12 cellular contexts compared by ENCODE assay signal in genomic region chr19:46841458-46842083, GRCh38. TPM values are rescaled to one million over a fixed set of nuclear protein-coding genes. Genes with fewer than 3 reads are reported as not detected.
DNase-seq lines count a peak whose midpoint lies in the region; ATAC-seq and TF ChIP-seq lines count a peak whose summit lies in the region.
"Had no signal": no experiment of that assay in that cellular context is flagged by ENCODE, and none has a peak within 500 bp of the region (broad histone marks: within the 10 kb centered on the region; RNA-seq: fewer than 3 reads in every experiment).

No MANE protein-coding gene starts in this region.

- H3K4me1 Mint-ChIP-seq in mesothelial cell of epicardium, result peaks cover 16% of the 10 kb centered on the region

- no peak overlapping the region for H3K4me3 Mint-ChIP-seq in mesothelial cell of epicardium
- H3K4me3 Mint-ChIP-seq: CD4-positive, alpha-beta memory T cell had no signal

- no peaks in the 10 kb centered on the region for H3K27me3 Mint-ChIP-seq in mesothelial cell of epicardium (ENCODE audit: low read depth)
- H3K27me3 Mint-ChIP-seq: CD4-positive, alpha-beta memory T cell had no signal

- ATAC-seq in GM21717 (IDR thresholded peaks at IDR 0.05; ENCODE audit: unreplicated experiment), result no peak

- DNase-seq in AG08395 (ENCODE audit: low spot score) (peak; percentile 66), NCI-H226 (peak; percentile 42), epithelial cell of esophagus (ENCODE audit: low read depth) (peak; percentile 57), mesothelial cell of epicardium (ENCODE audit: low spot score in 2 of 2, unreplicated experiment in 2 of 2) (no peak), AML-193 (lab: John Stamatoyannopoulos, UW) (no peak), GM10266 (ENCODE audit: extremely low spot score) (no peak), NAMALWA (ENCODE audit: low spot score) (no peak)
- DNase-seq: CD4-positive, alpha-beta memory T cell; KBM-7; NK-92 treated with Interleukin-12 subunit alpha and Interleukin-12 subunit beta, amount 100 ng/mL, for 24 hours had no signal

- peak overlapping the region; percentile 66 for H3K27ac Mint-ChIP-seq in mesothelial cell of epicardium

- peaks cover 18% of the 10 kb centered on the region for H3K36me3 Mint-ChIP-seq in mesothelial cell of epicardium

- TF ChIP-seq CTCF in epithelial cell of esophagus (IDR thresholded peaks at IDR 0.05; ENCODE audit: insufficient read depth, low read depth, low read length, missing control alignments) (no peak), mesothelial cell of epicardium (IDR thresholded peaks at IDR 0.05; ENCODE audit: unreplicated experiment) (no peak), GM10266 (IDR thresholded peaks at IDR 0.05; ENCODE audit: control insufficient read depth, insufficient read depth, low read depth, missing control alignments) (no peak)

- no peak overlapping the region for H3K4me3 ChIP-seq in epithelial cell of esophagus (ENCODE audit: low read length)
- H3K4me3 ChIP-seq: ovary had no signal

- H3K9me3 Mint-ChIP-seq in mesothelial cell of epicardium, result no peaks in the 10 kb centered on the region
- H3K9me3 Mint-ChIP-seq: CD4-positive, alpha-beta memory T cell had no signal

RNA-seq across cellular contexts. Expression of gene AP2S1, which starts 9.1 kb away (rescaled TPM):
- total RNA-seq in mesothelial cell of epicardium, result 97.5 to 109 TPM (median 107 TPM) in 3 replicates

RNA-seq across cellular contexts. Expression of gene ARHGAP35, which starts 19.2 kb away (rescaled TPM):
- total RNA-seq in mesothelial cell of epicardium, result 74.9 to 77.9 TPM (median 77.4 TPM) in 3 replicates

RNA-seq across cellular contexts. Expression of gene SLC1A5, which starts 53.2 kb away (rescaled TPM):
- total RNA-seq in mesothelial cell of epicardium, result 45.3 to 49.3 TPM (median 48.4 TPM) in 3 replicates

Comparison
In these comparisons a context has a peak if more than half of its experiments do, and no peak if none do; other contexts are left out.
1. DNase-seq: peak in AG08395 (single experiment), NCI-H226 (single experiment) and epithelial cell of esophagus (single experiment); none in mesothelial cell of epicardium (0 of 2), AML-193 (0 of 2), GM10266 (single experiment) and NAMALWA (single experiment).